ENCODE assay signal across 8 cellular contexts in genomic region chr1:244603498-244603897, GRCh38. TPM values are rescaled to one million over a fixed set of nuclear protein-coding genes. Genes with fewer than 3 reads are reported as not detected.
DNase-seq lines count a peak whose midpoint lies in the region; ATAC-seq, FAIRE-seq and TF ChIP-seq lines count a peak whose summit lies in the region.

No MANE protein-coding gene starts in this region.

- peak; percentile 61 to 84 (median 80) for TF ChIP-seq CTCF in thyroid gland (IDR thresholded peaks at IDR 0.05)

- no peak overlapping the region for H3K27ac ChIP-seq in thyroid gland

- no peak overlapping the region for H3K4me3 ChIP-seq in thyroid gland (replicated peaks in 1 of 3)

- no peaks in the 10 kb centered on the region for H3K4me1 ChIP-seq in thyroid gland

- ATAC-seq in HG03521 (IDR thresholded peaks at IDR 0.05; ENCODE audit: unreplicated experiment) (no peak), HG02623 (IDR thresholded peaks at IDR 0.05; ENCODE audit: unreplicated experiment) (no peak)

- DNase-seq in Daoy (ENCODE audit: low read depth) (peak; percentile 13), LHCN-M2 (ENCODE audit: low read depth) (peak; percentile 30), globus pallidus (ENCODE audit: low spot score) (peak; percentile 10), thyroid gland (no peak), OCI-M2 (lab: John Stamatoyannopoulos, UW; ENCODE audit: unreplicated experiment) (no peak)

- FAIRE-seq in TTC549 (lab: Jason Lieb, UNC), result peak; percentile 99

- no peaks in the 10 kb centered on the region for H3K27me3 ChIP-seq in thyroid gland

- no peaks in the 10 kb centered on the region for H3K9me3 ChIP-seq in thyroid gland

- no peaks in the 10 kb centered on the region for H3K36me3 ChIP-seq in thyroid gland

- no peak for TF ChIP-seq POLR2A in thyroid gland (IDR thresholded peaks at IDR 0.05)

- intact Hi-C loops in thyroid gland (cut with DNase I), result loop anchor here (5.0 kb wide), 1 partner anchor 439 kb away; no protein-coding TSS in a partner anchor

RNA-seq across cellular contexts. Expression of gene DESI2, which starts 49.4 kb away (rescaled TPM):
- total RNA-seq in Daoy (2014; rRNA removed; shearing (Covaris generic)), result 56.2 and 61.4 TPM in 2 replicates
- 61.0 and 61.4 TPM in 2 replicates for total RNA-seq in LHCN-M2 (2014; rRNA removed)
- 16.2 TPM for polyA plus RNA-seq in LHCN-M2 (2012)
- 10 to 100 TPM; 49.5 to 71.2 (median 57.5) TPM for total RNA-seq in thyroid gland

Comparison
In these comparisons a context has a peak if more than half of its experiments do, and no peak if none do; other contexts are left out.
1. DNase-seq: peak in Daoy (single experiment), LHCN-M2 (single experiment) and globus pallidus (single experiment); none in thyroid gland (0 of 2) and OCI-M2 (single experiment).